16 cellular contexts compared by ENCODE assay signal in genomic region chr2:236363878-236364277, GRCh38.
"Had no signal": no experiment of that assay in that cellular context is flagged by ENCODE, and none has a peak within 500 bp of the region (broad histone marks: within the 10 kb centered on the region; RNA-seq: fewer than 3 reads in every experiment).

No MANE protein-coding gene starts in this region.

- H3K79me2 ChIP-seq: parathyroid adenoma had no signal

- H3K27ac Mint-ChIP-seq: immature natural killer cell, nephron progenitor cell, type B pancreatic cell had no signal

- H3K4me3 ChIP-seq: coronary artery, heart right ventricle, psoas muscle, sigmoid colon, skin epidermis, thyroid gland had no signal

- H3K4me1 ChIP-seq: parathyroid adenoma, psoas muscle, thyroid gland had no signal

- H3K36me3 Mint-ChIP-seq: immature natural killer cell; naive thymus-derived CD4-positive, alpha-beta T cell; type B pancreatic cell had no signal

- H3K36me3 ChIP-seq: heart right ventricle, sigmoid colon had no signal

- DNase-seq: effector CD8-positive, alpha-beta T cell; heart right ventricle; immature natural killer cell; mesendoderm; naive thymus-derived CD4-positive, alpha-beta T cell; nephron progenitor cell; psoas muscle; retina; sigmoid colon; stimulated activated CD4-positive, alpha-beta T cell treated with anti-CD3 and anti-CD28 coated beads, Interleukin-12 subunit alpha, Interleukin-12 subunit beta, amount 100 ng/mL, for 4 hours; stimulated activated naive CD4-positive, alpha-beta T cell treated with Interleukin-2 at 50 U/mL for 16 hours; thyroid gland had no signal

- H3K27me3 Mint-ChIP-seq: type B pancreatic cell had no signal

- H3K4me3 Mint-ChIP-seq: immature natural killer cell, nephron progenitor cell, type B pancreatic cell had no signal

- H3K27me3 ChIP-seq: sigmoid colon, thyroid gland had no signal

- ATAC-seq: naive thymus-derived CD4-positive, alpha-beta T cell; psoas muscle had no signal

- H3K27ac ChIP-seq: coronary artery, heart right ventricle, parathyroid adenoma, psoas muscle, sigmoid colon, skin epidermis, thyroid gland had no signal

- H2AFZ ChIP-seq: parathyroid adenoma had no signal

- H3K9me3 Mint-ChIP-seq: immature natural killer cell, nephron progenitor cell, type B pancreatic cell had no signal

- H3K9me3 ChIP-seq: heart right ventricle, psoas muscle, sigmoid colon, thyroid gland had no signal
